ENCODE assay signal across 8 cellular contexts in the genomic region with DNA sequence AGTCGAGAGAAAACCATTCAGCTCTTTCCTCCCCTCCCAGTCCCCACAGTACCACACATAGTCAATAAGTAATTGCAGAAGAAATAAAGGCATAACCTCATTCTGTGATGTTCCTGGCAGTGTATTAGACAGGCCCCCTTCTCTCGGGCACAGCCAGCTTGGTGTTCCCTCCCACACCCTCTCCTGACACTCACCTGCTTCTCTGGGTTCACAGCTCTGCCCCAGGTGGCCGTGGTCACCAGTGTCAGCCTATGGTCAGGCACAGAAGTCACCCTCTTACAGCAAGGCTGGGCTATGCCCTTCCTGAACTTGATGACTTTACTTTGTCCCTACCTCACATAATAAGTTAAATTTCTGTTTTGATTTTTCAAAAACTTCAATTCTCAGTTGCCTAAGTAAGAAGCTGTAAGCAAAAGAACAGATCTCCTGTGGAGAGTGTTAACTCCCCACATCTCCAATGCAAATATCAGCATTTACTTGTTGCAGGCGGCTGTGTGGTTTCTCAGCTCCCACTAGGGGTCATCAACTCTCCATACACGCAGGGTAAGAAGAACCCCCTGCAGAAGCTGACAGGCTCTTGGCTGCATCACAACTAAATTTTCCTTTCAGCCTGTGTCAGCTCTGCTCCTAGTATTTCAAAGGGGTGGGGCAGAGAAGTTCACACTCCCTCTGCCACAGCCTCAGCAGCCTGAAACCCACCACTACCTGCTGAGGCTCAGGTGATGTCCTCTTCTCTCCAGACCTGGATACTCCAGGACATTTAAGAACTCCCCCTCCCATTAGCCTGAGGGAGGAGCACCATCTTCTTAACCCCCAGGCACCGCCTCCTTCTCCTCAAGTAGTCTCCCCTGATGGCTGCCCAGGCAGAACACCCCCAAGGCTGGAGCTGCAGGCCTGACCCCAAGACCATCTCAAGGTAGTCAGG.
DNase-seq lines count a peak whose midpoint lies in the region; ATAC-seq, FAIRE-seq and TF ChIP-seq lines count a peak whose summit lies in the region.
"Not testable (repeated sequence)": the region's sequence is repeated elsewhere in the genome, so short reads cannot be mapped to it uniquely, and the experiment has no call there.

No MANE protein-coding gene starts in this region.

- not testable (repeated sequence) for H3K36me3 Mint-ChIP-seq in chondrocyte (ENCODE audit: low read depth)

- H3K9ac ChIP-seq in KMS-11 = not testable (repeated sequence)

- H3K27ac ChIP-seq in AG04450 (ENCODE audit: low read depth, low read length); KMS-11; pancreas: not testable (repeated sequence)

- WGBS in pancreas, 2 donors = 40 to 48% methylated on average over 6 of the region's 6 CpGs

- H3K9me3 Mint-ChIP-seq in chondrocyte (ENCODE audit: low read depth) = not testable (repeated sequence)

- TF ChIP-seq CTCF in AG04450 (IDR thresholded peaks at IDR 0.05; ENCODE audit: low read depth, low read length) = peak; percentile 33
- peak; percentile 48 for TF ChIP-seq CTCF in KMS-11 (conservative IDR thresholded peaks at IDR 0.05; ENCODE audit: low read depth, low read length)
- peak; percentile 41 for TF ChIP-seq CTCF in chondrocyte (IDR thresholded peaks at IDR 0.05)
- peak in 1 of 4 donors; percentile 21 for TF ChIP-seq CTCF in pancreas (IDR thresholded peaks at IDR 0.05)

- peak; percentile 59 to 84 (median 75) for ATAC-seq in pancreas

- CTCF ChIA-PET in AG04450 (lab: Charles Lee) = not testable (repeated sequence)

- H2AFZ ChIP-seq in KMS-11 (ENCODE audit: low read depth) = not testable (repeated sequence)

- POLR2A ChIA-PET in AG04450 (lab: Yijun Ruan, JAX) = not testable (repeated sequence)

- H3K79me2 ChIP-seq in KMS-11 (ENCODE audit: insufficient read depth, low read depth) = not testable (repeated sequence)

- not testable (repeated sequence) for H3K27me3 ChIP-seq in AG04450 (ENCODE audit: control insufficient read depth, insufficient read depth, low read length); KMS-11 (ENCODE audit: insufficient read depth, low read depth); pancreas

- peaks cover 43% of the 10 kb centered on the region for H3K27me3 Mint-ChIP-seq in chondrocyte (ENCODE audit: low read depth)

- not testable (repeated sequence) for H3K9me3 ChIP-seq in AG04450 (ENCODE audit: control insufficient read depth, insufficient read depth, low read length); pancreas

- intact Hi-C loops in pancreas (cut with DNase I) = not testable (repeated sequence)

- H3K27ac Mint-ChIP-seq in chondrocyte (ENCODE audit: unreplicated experiment) = not testable (repeated sequence)

- not testable (repeated sequence) for TF ChIP-seq POLR2A in GM12891 (IDR thresholded peaks at IDR 0.05; ENCODE audit: low read depth, low read length)

- FAIRE-seq in GM12891 (lab: Jason Lieb, UNC) = peak; percentile 68
- FAIRE-seq in pancreas (lab: Jason Lieb, UNC) = not testable (repeated sequence)

- not testable (repeated sequence) for H3K4me1 ChIP-seq in KMS-11 (ENCODE audit: low read depth, poor library complexity, severe bottlenecking)
- peaks cover 0 to 11% (median 4%) of the 10 kb centered on the region in 3 donors for H3K4me1 ChIP-seq in pancreas

- H3K4me3 ChIP-seq in AG04450 (ENCODE audit: low read depth, low read length); KMS-11 (IDR thresholded peaks at IDR 0.05; ENCODE audit: insufficient read depth, low read depth, low read length); pancreas: not testable (repeated sequence)

- not testable (repeated sequence) for H3K4me3 Mint-ChIP-seq in chondrocyte (ENCODE audit: unreplicated experiment)

- not testable (repeated sequence) for H3K4me2 ChIP-seq in KMS-11

- H3K36me3 ChIP-seq in KMS-11 (ENCODE audit: insufficient read depth); pancreas: not testable (repeated sequence)

- not testable (repeated sequence) for H3K4me1 Mint-ChIP-seq in chondrocyte (ENCODE audit: low read depth)

- H4K20me1 ChIP-seq in KMS-11 (ENCODE audit: insufficient read depth) = not testable (repeated sequence)

- DNase-seq in AG04450 (ENCODE audit: low read depth, low spot score); GM12891 (ENCODE audit: insufficient read length, low spot score); chondrocyte (ENCODE audit: low spot score); pancreas: not testable (repeated sequence)
- DNase-seq in NCI-H345 treated with DMSO at 0.1 percent for 48 hours (lab: John Stamatoyannopoulos, UW; ENCODE audit: unreplicated experiment) (peak; percentile 65), SIG-M5 treated with dmso at 0.1 percent for 504 hours (lab: John Stamatoyannopoulos, UW; ENCODE audit: unreplicated experiment) (peak; percentile 63), iPS-NIHi7 (ENCODE audit: extremely low spot score) (peak; percentile 80)
